In the genomic region with DNA sequence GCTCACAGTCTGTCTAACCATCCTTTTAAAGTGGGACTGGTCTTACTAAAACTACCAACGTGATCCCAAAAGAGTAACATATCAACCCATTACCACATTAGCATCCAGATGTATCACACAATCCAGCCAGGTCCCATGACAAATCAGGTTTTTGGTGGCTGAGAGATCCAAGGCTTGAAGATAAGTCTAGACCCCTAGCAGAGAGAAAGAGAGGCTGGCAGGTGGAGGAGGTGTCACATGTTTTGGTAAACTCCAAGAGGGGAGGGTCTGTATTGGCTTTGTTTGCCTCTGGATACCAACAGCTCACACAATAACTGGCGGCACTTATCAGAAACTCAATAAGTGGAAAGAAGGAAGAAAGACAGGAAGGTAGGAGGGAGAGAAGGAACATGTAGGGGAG, we compare ENCODE assay signal across 34 cellular contexts.
"Had no signal": no experiment of that assay in that cellular context is flagged by ENCODE, and none has a peak within 500 bp of the region (broad histone marks: within the 10 kb centered on the region; RNA-seq: fewer than 3 reads in every experiment).

No MANE protein-coding gene starts in this region.

- H3K27me3 ChIP-seq: MG63 had no signal

- H3K4me3 ChIP-seq: MG63 had no signal

- H3K9me3 ChIP-seq: MG63 had no signal

- DNase-seq: Karpas-422, Kasumi-1, MG63, MM.1S, MV-4-11, NCI-H1048, NCI-H1092, NCI-H1092 treated with DMSO at 0.1 percent for 48 hours, NCI-H1105, NCI-H1105 treated with DMSO at 0.1 percent for 48 hours, NCI-H1417 treated with DMSO at 0.1 percent for 48 hours, NCI-H1436, NCI-H1436 treated with DMSO at 0.1 percent for 48 hours, NCI-H146, NCI-H1694, NCI-H1694 treated with DMSO at 0.1 percent for 48 hours, NCI-H187, NCI-H187 treated with DMSO at 0.1 percent for 48 hours, NCI-H1930, NCI-H2029, NCI-H2029 treated with DMSO at 0.1 percent for 48 hours, NCI-H2081, NCI-H2081 treated with DMSO at 0.1 percent for 48 hours, NCI-H2107, NCI-H2171, NCI-H2171 treated with DMSO at 0.1 percent for 48 hours, NCI-H2227 treated with DMSO at 0.1 percent for 48 hours, NCI-H226, NCI-H345, NCI-H446, NCI-H446 treated with DMSO at 0.1 percent for 48 hours, NCI-H510A, NCI-H510A treated with DMSO at 0.1 percent for 48 hours, NCI-H524 treated with DMSO at 0.1 percent for 48 hours had no signal

- H3K36me3 ChIP-seq: MG63 had no signal
